Comparison of ENCODE assay signal across 8 cellular contexts in genomic region chr22:17980638-17981051, GRCh38. TPM values are rescaled to one million over a fixed set of nuclear protein-coding genes. Genes with fewer than 3 reads are reported as not detected.
DNase-seq lines count a peak whose midpoint lies in the region; ATAC-seq and TF ChIP-seq lines count a peak whose summit lies in the region.

No MANE protein-coding gene starts in this region.

- H3F3A ChIP-seq in MM.1S (ENCODE audit: insufficient read depth, low read length): no peaks in the 10 kb centered on the region

- H3K27ac Mint-ChIP-seq in CD14-positive monocyte: peak overlapping the region in 3 of 7 donors; percentile 6 to 50 (median 14)

- peaks cover 0 to 2% (median 0%) of the 10 kb centered on the region in 7 donors for H3K9me3 Mint-ChIP-seq in CD14-positive monocyte

- DNase-seq in CD14-positive monocyte (ENCODE audit: low spot score): no peak
- DNase-seq in OCI-M1 (lab: John Stamatoyannopoulos, UW): peak; percentile 97
- DNase-seq in activated effector memory CD4-positive, alpha-beta T cell treated with Interleukin-2 at 50 U/mL for 16 hours: peak; percentile 44
- no peak for DNase-seq in left lobe of liver (ENCODE audit: low spot score)
- DNase-seq in transverse colon: peak; percentile 81
- no peak for DNase-seq in MM.1S
- DNase-seq in HPDE6-E6E7 (ENCODE audit: extremely low spot score): no peak

- H3K27me3 ChIP-seq in transverse colon: no peaks in the 10 kb centered on the region
- H3K27me3 ChIP-seq in MM.1S (replicated peaks; ENCODE audit: insufficient read depth, low read length): no peaks in the 10 kb centered on the region

- H4K20me1 ChIP-seq in MM.1S (ENCODE audit: insufficient read depth, low read length): no peaks in the 10 kb centered on the region

- H3K27ac ChIP-seq in transverse colon (peak overlapping the region; percentile 50 to 74 (median 58)), MM.1S (ENCODE audit: low read length) (no peak overlapping the region)

- H3K4me1 Mint-ChIP-seq in CD14-positive monocyte: peaks cover 17% of the 10 kb centered on the region

- H3K36me3 ChIP-seq in transverse colon (no peaks in the 10 kb centered on the region), MM.1S (replicated peaks; ENCODE audit: insufficient read depth, low read length) (no peaks in the 10 kb centered on the region)

- no peak for TF ChIP-seq POLR2A in transverse colon (IDR thresholded peaks at IDR 0.05)

- H3K4me1 ChIP-seq in transverse colon: peaks cover 9 to 28% (median 16%) of the 10 kb centered on the region in 4 donors
- H3K4me1 ChIP-seq in MM.1S (ENCODE audit: low read length): no peaks in the 10 kb centered on the region

- H3K9me2 ChIP-seq in MM.1S (replicated peaks; ENCODE audit: insufficient read depth, low read length): no peaks in the 10 kb centered on the region

- H3K9me3 ChIP-seq in transverse colon (no peaks in the 10 kb centered on the region), MM.1S (replicated peaks; ENCODE audit: insufficient read depth, low read length) (no peaks in the 10 kb centered on the region)

- in situ Hi-C loops in transverse colon (cut with MboI; ENCODE audit: low pct_ligation_motif_present in 1 of 4, low pct_unique_long_range_greater_than_20kb in 1 of 4, low sequenced_read_pairs in 3 of 4): no loop called here

- intact Hi-C loops in CD14-positive monocyte (cut with micrococcal nuclease) (no loop called here), transverse colon (cut with DNase I; ENCODE audit: low total_unique reads) (no loop called here)

- no peak for TF ChIP-seq EP300 in transverse colon (IDR thresholded peaks at IDR 0.05; ENCODE audit: low read depth)

- TF ChIP-seq CTCF in CD14-positive monocyte (IDR thresholded peaks at IDR 0.05) (no peak), transverse colon (IDR thresholded peaks at IDR 0.05) (no peak), MM.1S (IDR thresholded peaks at IDR 0.05; ENCODE audit: low read length) (no peak)

- no peak overlapping the region for H3K4me2 ChIP-seq in MM.1S (ENCODE audit: low read depth, low read length)

- ATAC-seq in left lobe of liver (peak; percentile 24), HG03108 (IDR thresholded peaks at IDR 0.05; ENCODE audit: unreplicated experiment) (no peak)

- H2AFZ ChIP-seq in MM.1S (ENCODE audit: low read length): no peak overlapping the region

- H3K9ac ChIP-seq in MM.1S (ENCODE audit: low read length): no peak overlapping the region

- peak overlapping the region in 1 of 4 donors; percentile 8 for H3K4me3 ChIP-seq in transverse colon
- H3K4me3 ChIP-seq in MM.1S (ENCODE audit: low read length): no peak overlapping the region

- peaks cover 84% of the 10 kb centered on the region for H3K79me2 ChIP-seq in MM.1S (ENCODE audit: low read length)

- 17 to 29% methylated on average over 3 to 13 of the region's 13 CpGs for WGBS in transverse colon (ENCODE audit: low coverage in 1 of 2), 2 donors

- peaks cover 0 to 13% (median 0%) of the 10 kb centered on the region in 3 donors for H3K27me3 Mint-ChIP-seq in CD14-positive monocyte (ENCODE audit: low read depth in 3 of 3)

- peak overlapping the region; percentile 67 to 92 for H3K4me3 Mint-ChIP-seq in CD14-positive monocyte

- no peaks in the 10 kb centered on the region for H3K36me3 Mint-ChIP-seq in CD14-positive monocyte

RNA-seq across cellular contexts. Expression of gene MICAL3, which starts 43.7 kb away (rescaled TPM):
- under 1 TPM in 1 of 2 donors, not detected in 1; 0.23 TPM for polyA plus RNA-seq in CD14-positive monocyte
- total RNA-seq in left lobe of liver (75.3 TPM), transverse colon (100 to 1,000 TPM in 2 of 4 donors, 10 to 100 TPM in 2; 84.2 to 290 (median 151) TPM)

Comparison
In these comparisons a context has a peak if more than half of its experiments do, and no peak if none do; other contexts are left out.
1. DNase-seq: peak in OCI-M1 (single experiment), activated effector memory CD4-positive, alpha-beta T cell treated with Interleukin-2 at 50 U/mL for 16 hours (single experiment) and transverse colon (single experiment); none in CD14-positive monocyte (single experiment), left lobe of liver (single experiment), MM.1S (single experiment) and HPDE6-E6E7 (single experiment).